Comparison of ENCODE assay signal across 9 cellular contexts in the genomic region with DNA sequence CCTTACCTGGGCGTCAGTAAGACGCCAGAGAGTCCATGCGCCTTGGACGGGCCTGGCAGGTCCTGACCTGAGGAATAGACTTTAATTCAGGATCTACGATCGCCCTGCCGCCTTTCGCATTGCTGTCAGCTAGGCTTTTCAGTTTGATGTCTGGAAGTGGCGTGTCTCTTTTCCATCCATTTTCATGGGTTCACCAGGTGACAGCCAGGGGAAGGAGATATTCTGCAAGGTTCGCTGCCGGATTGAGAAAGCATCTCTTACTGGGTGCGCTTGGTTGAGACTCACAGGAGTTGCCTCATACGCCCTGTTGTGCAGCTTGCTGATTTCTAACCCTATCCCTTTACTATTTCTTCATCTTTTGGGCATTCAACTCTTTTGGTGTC. TPM values are rescaled to one million over a fixed set of nuclear protein-coding genes. Genes with fewer than 3 reads are reported as not detected.
DNase-seq lines count a peak whose midpoint lies in the region; ATAC-seq and TF ChIP-seq lines count a peak whose summit lies in the region.
"Had no signal": no experiment of that assay in that cellular context is flagged by ENCODE, and none has a peak within 500 bp of the region (broad histone marks: within the 10 kb centered on the region; RNA-seq: fewer than 3 reads in every experiment).

No MANE protein-coding gene starts in this region.

- H3K27me3 ChIP-seq in cardiac muscle cell (peaks cover 11% of the 10 kb centered on the region), dorsolateral prefrontal cortex (peaks cover 0 to 4% (median 0%) of the 10 kb centered on the region in 45 donors)

- TF ChIP-seq CTCF in cardiac muscle cell (IDR thresholded peaks at IDR 0.05; ENCODE audit: low read depth, low read length) (no peak), dorsolateral prefrontal cortex (IDR thresholded peaks at IDR 0.05 in 54 of 56, conservative IDR thresholded peaks at IDR 0.05 in 2 of 56; ENCODE audit: low read depth in 1 of 56, partially characterized antibody in 56 of 56) (peak in 14 of 56 donors; percentile 7 to 42 (median 22))

- H3K9me3 Mint-ChIP-seq in naive B cell: no peaks in the 10 kb centered on the region

- peak overlapping the region in 7 of 8 donors; percentile 27 to 89 (median 73) for H3K4me3 Mint-ChIP-seq in naive B cell

- H3K27ac ChIP-seq in cardiac muscle cell (no peak overlapping the region), dorsolateral prefrontal cortex (peak overlapping the region in 39 of 59 donors; percentile 11 to 87 (median 66))

- no peaks in the 10 kb centered on the region for H3K9me3 ChIP-seq in cardiac muscle cell (ENCODE audit: low read depth)

- DNase-seq in cardiac muscle cell (ENCODE audit: low read depth in 1 of 2, low spot score in 1 of 2): no peak
- no peak for DNase-seq in Right ventricle myocardium inferior (ENCODE audit: missing footprints)
- DNase-seq in dorsolateral prefrontal cortex: no peak
- no peak for DNase-seq in naive B cell
- DNase-seq in NCI-H1694 treated with DMSO at 0.1 percent for 48 hours (lab: John Stamatoyannopoulos, UW): no peak
- DNase-seq in NCI-H446 treated with DMSO at 0.1 percent for 48 hours (lab: John Stamatoyannopoulos, UW): no peak
- DNase-seq: activated T-cell treated with anti-CD3 and anti-CD28 coated beads for 4 hours had no signal

- no peak overlapping the region for H3K27ac Mint-ChIP-seq in naive B cell

- H3K36me3 Mint-ChIP-seq in naive B cell: no peaks in the 10 kb centered on the region

- ATAC-seq in Right ventricle myocardium inferior (no peak), naive B cell (ENCODE audit: low read depth in 2 of 2) (no peak), GM18868 (IDR thresholded peaks at IDR 0.05; ENCODE audit: unreplicated experiment) (no peak), HG03432 (IDR thresholded peaks at IDR 0.05; ENCODE audit: unreplicated experiment) (no peak)

- H3K27me3 Mint-ChIP-seq in naive B cell: peaks cover 17 to 24% (median 18%) of the 10 kb centered on the region in 3 donors

- H3K4me3 ChIP-seq in cardiac muscle cell (peak overlapping the region; percentile 48), dorsolateral prefrontal cortex (peak overlapping the region; percentile 39 to 83 (median 70))

- no peaks in the 10 kb centered on the region for H3K36me3 ChIP-seq in cardiac muscle cell

- intact Hi-C loops in Right ventricle myocardium inferior (cut with DNase I) (loop anchor here (5.0 kb wide), 1 partner anchor 893 kb away; no protein-coding TSS in a partner anchor), dorsolateral prefrontal cortex (cut with DNase I) (no loop called here)

- H3K4me1 ChIP-seq in cardiac muscle cell (ENCODE audit: low read depth): no peaks in the 10 kb centered on the region

- peaks cover 5 to 13% (median 9%) of the 10 kb centered on the region in 3 donors for H3K4me1 Mint-ChIP-seq in naive B cell

RNA-seq across cellular contexts. Expression of gene EPHA3, which starts 7.4 kb away (rescaled TPM):
- total RNA-seq in cardiac muscle cell: 8.7 and 9.2 TPM in 2 replicates
- polyA plus RNA-seq in cardiac muscle cell: 3.2 and 4.8 TPM in 2 replicates
- total RNA-seq in Right ventricle myocardium inferior: 2.9 TPM
- total RNA-seq in dorsolateral prefrontal cortex: 10 to 100 TPM in 37 of 120 experiments, 1 to 10 TPM in 83; 4.4 to 18.2 (median 8.8) TPM
- polyA plus RNA-seq in naive B cell (ENCODE audit: low read depth in 6 of 6): not detected
